ENCODE assay signal across 8 cellular contexts in genomic region chr3:50350527-50351317, GRCh38. TPM values are rescaled to one million over a fixed set of nuclear protein-coding genes. Genes with fewer than 3 reads are reported as not detected.
DNase-seq lines count a peak whose midpoint lies in the region; ATAC-seq and TF ChIP-seq lines count a peak whose summit lies in the region.

A gene with protein sequence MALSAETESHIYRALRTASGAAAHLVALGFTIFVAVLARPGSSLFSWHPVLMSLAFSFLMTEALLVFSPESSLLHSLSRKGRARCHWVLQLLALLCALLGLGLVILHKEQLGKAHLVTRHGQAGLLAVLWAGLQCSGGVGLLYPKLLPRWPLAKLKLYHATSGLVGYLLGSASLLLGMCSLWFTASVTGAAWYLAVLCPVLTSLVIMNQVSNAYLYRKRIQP (plus strand): TSS chr3:50350862. CDS start chr3:50351434, 572 bp downstream.
TSS of gene NPRL2 (minus strand) at chr3:50350775. CDS start at chr3:50350652, 123 bp downstream.

- POLR2A ChIA-PET in HEK293T (lab: Yijun Ruan, JAX) = interaction anchor here (0.7 to 8.2 kb wide), 15 partner anchors 9 to 261 kb away, joined by 3 to 119 read pairs (median 4); partner anchors contain the start of genes CISH, HEMK1, SLC38A3 and TMEM115

- peak; percentile 88 for ATAC-seq in foreskin keratinocyte

- no peaks in the 10 kb centered on the region for H3K4me1 ChIP-seq in foreskin keratinocyte
- H3K4me1 ChIP-seq in neuron (ENCODE audit: insufficient read depth, low read length) = peaks cover 21% of the 10 kb centered on the region

- TF ChIP-seq CTCF in foreskin keratinocyte (conservative IDR thresholded peaks at IDR 0.05) = no peak

- no peaks in the 10 kb centered on the region for H3K9me3 ChIP-seq in neuron (ENCODE audit: low read length)

- no peaks in the 10 kb centered on the region for H3K27me3 ChIP-seq in foreskin keratinocyte
- H3K27me3 ChIP-seq in neuron (ENCODE audit: insufficient read depth, low read length) = no peaks in the 10 kb centered on the region

- DNase-seq in GM03348 (ENCODE audit: low spot score) = peak; percentile 97
- peak; percentile 96 for DNase-seq in HEK293T (ENCODE audit: extremely low spot score)
- peak; percentile 91 for DNase-seq in NAMALWA (ENCODE audit: low spot score)
- DNase-seq in SK-MEL-5 (ENCODE audit: low read depth, low spot score) = peak; percentile 92
- DNase-seq in activated naive CD4-positive, alpha-beta T cell treated with Interleukin-2 at 50 U/mL for 16 hours = peak; percentile 100
- peak; percentile 82 to 93 for DNase-seq in foreskin keratinocyte
- peak; percentile 87 for DNase-seq in stromal cell of bone marrow (ENCODE audit: low read depth)

- H3K36me3 ChIP-seq in neuron (ENCODE audit: insufficient read depth, low read length) = peaks cover 35% of the 10 kb centered on the region

- H2AFZ ChIP-seq in neuron (ENCODE audit: low read depth, low read length) = peak within 1 kb of the TSS; percentile 18

- in situ Hi-C loops in SK-MEL-5 (cut with HindIII; ENCODE audit: low pct_unique_long_range_greater_than_20kb, low sequenced_read_pairs) = no loop called here

- CTCF ChIA-PET in HEK293T (lab: Yijun Ruan, JAX) = interaction anchor here (1.3 to 1.4 kb wide), 2 partner anchors 14 to 193 kb away, joined by 4 read pairs; no protein-coding TSS in a partner anchor

- H3K27ac ChIP-seq in foreskin keratinocyte = no peak within 1 kb of the TSS

- peak within 1 kb of the TSS; percentile 69 for H3K4me3 ChIP-seq in neuron (ENCODE audit: low read length)

TF ChIP-seq in HEK293T, 16 proteins besides CTCF, POLR2A, EP300 and RAD21:
- TF ChIP-seq HDGF (IDR thresholded peaks at IDR 0.05; ENCODE audit: borderline replicate concordance) = peak; percentile 86
- TF ChIP-seq FOXK2 (IDR thresholded peaks at IDR 0.05) = no peak
- no peak for TF ChIP-seq ZNF384 (IDR thresholded peaks at IDR 0.05)
- TF ChIP-seq PKNOX1 (IDR thresholded peaks at IDR 0.05) = peak; percentile 37; the same call in 1 of the 2 replicates
- TF ChIP-seq SUZ12 (IDR thresholded peaks at IDR 0.05) = no peak; the same call in none of the 2 replicates
- no peak for TF ChIP-seq ARNT (IDR thresholded peaks at IDR 0.05)
- TF ChIP-seq NFRKB (IDR thresholded peaks at IDR 0.05) = no peak
- TF ChIP-seq L3MBTL2 (conservative IDR thresholded peaks at IDR 0.05) = peak; percentile 99
- peak; percentile 99 for TF ChIP-seq ELF4 (IDR thresholded peaks at IDR 0.05)
- TF ChIP-seq CTBP1 (IDR thresholded peaks at IDR 0.05; ENCODE audit: borderline replicate concordance) = no peak
- no peak for TF ChIP-seq FOXM1 (IDR thresholded peaks at IDR 0.05; ENCODE audit: borderline replicate concordance)
- no peak for TF ChIP-seq FOXA1 (IDR thresholded peaks at IDR 0.05)
- no peak for TF ChIP-seq TARDBP (IDR thresholded peaks at IDR 0.05)
- TF ChIP-seq SP1 (IDR thresholded peaks at IDR 0.05) = no peak
- no peak for TF ChIP-seq LEF1 (IDR thresholded peaks at IDR 0.05; ENCODE audit: borderline replicate concordance)
- TF ChIP-seq BHLHE40 (IDR thresholded peaks at IDR 0.05; ENCODE audit: borderline replicate concordance) = no peak

RNA-seq across cellular contexts. Expression of the first gene that starts in this region (rescaled TPM):
- total RNA-seq in SK-MEL-5 (2014; rRNA removed; shearing (Covaris generic)) = 31.6 and 42.1 TPM in 2 replicates
- polyA plus RNA-seq in SK-MEL-5 (2015; cell fraction: cytosol; rRNA removed) = 39.0 and 41.2 TPM in 2 replicates
- polyA plus RNA-seq in SK-MEL-5 (2015; cell fraction: nucleus; rRNA removed) = 76.3 and 76.5 TPM in 2 replicates
- 18.6 and 19.8 TPM in 2 replicates for total RNA-seq in foreskin keratinocyte
- polyA plus RNA-seq in foreskin keratinocyte = 26.0 and 27.3 TPM in 2 replicates

RNA-seq across cellular contexts. Expression of gene NPRL2, which starts in this region (rescaled TPM):
- 21.9 and 24.3 TPM in 2 replicates for total RNA-seq in SK-MEL-5 (2014; rRNA removed; shearing (Covaris generic))
- 21.9 and 26.4 TPM in 2 replicates for polyA plus RNA-seq in SK-MEL-5 (2015; cell fraction: cytosol; rRNA removed)
- 121 and 125 TPM in 2 replicates for polyA plus RNA-seq in SK-MEL-5 (2015; cell fraction: nucleus; rRNA removed)
- total RNA-seq in foreskin keratinocyte = 19.4 and 23.9 TPM in 2 replicates
- polyA plus RNA-seq in foreskin keratinocyte = 18.9 and 22.2 TPM in 2 replicates
